11 cellular contexts compared by ENCODE assay signal in genomic region chr1:220887868-220888664, GRCh38. TPM values are rescaled to one million over a fixed set of nuclear protein-coding genes. Genes with fewer than 3 reads are reported as not detected.
DNase-seq lines count a peak whose midpoint lies in the region; ATAC-seq and TF ChIP-seq lines count a peak whose summit lies in the region.
"Had no signal": no experiment of that assay in that cellular context is flagged by ENCODE, and none has a peak within 500 bp of the region (broad histone marks: within the 10 kb centered on the region; RNA-seq: fewer than 3 reads in every experiment).

No MANE protein-coding gene starts in this region.

- WGBS in body of pancreas, 2 donors, result 8 to 17% methylated on average over 21 to 30 of the region's 30 CpGs

- H3K4me1 Mint-ChIP-seq in stimulated activated naive B cell treated with anti-CD40 and anti-IgM and Interleukin-4, amounts not matched to agents 10 μg/mL and 1 μg/mL and 100 μg/mL, for 72 hours, result peaks cover 33 to 63% of the 10 kb centered on the region in 2 donors

- H3K36me3 Mint-ChIP-seq in stimulated activated naive B cell treated with anti-CD40 and anti-IgM and Interleukin-4, amounts not matched to agents 10 μg/mL and 1 μg/mL and 100 μg/mL, for 72 hours, result peaks cover 36 to 41% of the 10 kb centered on the region in 2 donors

- H3K27me3 Mint-ChIP-seq in stimulated activated naive B cell treated with anti-CD40 and anti-IgM and Interleukin-4, amounts not matched to agents 10 μg/mL and 1 μg/mL and 100 μg/mL, for 72 hours, result peaks cover 72 to 84% of the 10 kb centered on the region in 2 donors

- ATAC-seq in body of pancreas (peak; percentile 27), lower lobe of right lung (peak; percentile 22 to 61), GM21619 (IDR thresholded peaks at IDR 0.05; ENCODE audit: unreplicated experiment) (no peak)
- peak; percentile 54 to 56 for ATAC-seq in stimulated activated naive B cell treated with anti-CD40 and anti-IgM and Interleukin-4, amounts not matched to agents 10 μg/mL and 1 μg/mL and 100 μg/mL, for 72 hours (replicated peaks)

- H3K9me3 ChIP-seq in HUES6 (ENCODE audit: control insufficient read depth, insufficient read depth, low read depth, low read length) (no peaks in the 10 kb centered on the region), body of pancreas (no peaks in the 10 kb centered on the region), lower lobe of right lung (no peaks in the 10 kb centered on the region)

- peak overlapping the region; percentile 50 for H3K4me3 ChIP-seq in HUES6 (ENCODE audit: low read depth, low read length)
- H3K4me3 ChIP-seq in body of pancreas, result peak overlapping the region in 1 of 2 donors; percentile 22
- H3K4me3 ChIP-seq in lower lobe of right lung, result peak overlapping the region; percentile 14

- H3K27me3 ChIP-seq in HUES6 (ENCODE audit: control insufficient read depth, insufficient read depth, low read length) (peaks cover 100% of the 10 kb centered on the region), body of pancreas (peaks cover 0 to 19% of the 10 kb centered on the region in 2 donors), lower lobe of right lung (ENCODE audit: low read depth) (peaks cover 54% of the 10 kb centered on the region)

- DNase-seq in body of pancreas, result no peak
- no peak for DNase-seq in lower lobe of right lung
- DNase-seq in stimulated activated naive B cell treated with anti-CD40 and anti-IgM and Interleukin-4, amounts not matched to agents 10 μg/mL and 1 μg/mL and 100 μg/mL, for 72 hours, result no peak
- DNase-seq in NCI-H82 (lab: John Stamatoyannopoulos, UW), result no peak
- no peak for DNase-seq in cerebellar cortex (ENCODE audit: low spot score)
- DNase-seq: activated T-cell treated with anti-CD3 and anti-CD28 coated beads, Interleukin-2, amount 50 U/mL, for 24 hours; head of caudate nucleus; NCI-H510A had no signal

- TF ChIP-seq CTCF in body of pancreas (IDR thresholded peaks at IDR 0.05), result no peak
- no peak for TF ChIP-seq CTCF in lower lobe of right lung (IDR thresholded peaks at IDR 0.05)

- no peak overlapping the region for H3K9ac ChIP-seq in HUES6 (ENCODE audit: low read length)

- H3K4me1 ChIP-seq in HUES6 (ENCODE audit: control insufficient read depth, insufficient read depth, low read length) (peaks cover 47% of the 10 kb centered on the region), body of pancreas (peaks cover 26% of the 10 kb centered on the region), lower lobe of right lung (peaks cover 13% of the 10 kb centered on the region)

- intact Hi-C loops in body of pancreas (cut with DNase I), result loop anchor here (10.0 kb wide), 1 partner anchor 317 kb away; no protein-coding TSS in a partner anchor
- intact Hi-C loops in lower lobe of right lung (cut with DNase I), result no loop called here

- H3K4me3 Mint-ChIP-seq in stimulated activated naive B cell treated with anti-CD40 and anti-IgM and Interleukin-4, amounts not matched to agents 10 μg/mL and 1 μg/mL and 100 μg/mL, for 72 hours, result peak overlapping the region; percentile 81
- H3K4me3 Mint-ChIP-seq: activated T-cell treated with anti-CD3 and anti-CD28 coated beads, Interleukin-2, amount 50 U/mL, for 24 hours had no signal

- TF ChIP-seq POLR2A in body of pancreas (IDR thresholded peaks at IDR 0.05), result no peak

- H3K27ac Mint-ChIP-seq in stimulated activated naive B cell treated with anti-CD40 and anti-IgM and Interleukin-4, amounts not matched to agents 10 μg/mL and 1 μg/mL and 100 μg/mL, for 72 hours, result peak overlapping the region; percentile 77
- H3K27ac Mint-ChIP-seq: activated T-cell treated with anti-CD3 and anti-CD28 coated beads, Interleukin-2, amount 50 U/mL, for 24 hours; T-helper 1 cell treated with Interleukin-12 subunit alpha and Interleukin-12 subunit beta and Interleukin-4 antibody, amounts not matched to agents 30 μg/mL and 1 μg/mL, for 36 hours had no signal

- H3K36me3 ChIP-seq in HUES6 (ENCODE audit: control insufficient read depth, insufficient read depth, low read length) (no peaks in the 10 kb centered on the region), body of pancreas (replicated peaks in 1 of 2; ENCODE audit: insufficient read depth in 1 of 2, low read depth in 2 of 2) (no peaks in the 10 kb centered on the region), lower lobe of right lung (peaks cover 34% of the 10 kb centered on the region)

- no peak overlapping the region for H3K27ac ChIP-seq in HUES6 (ENCODE audit: low read depth, low read length)
- no peak overlapping the region for H3K27ac ChIP-seq in body of pancreas
- no peak overlapping the region for H3K27ac ChIP-seq in lower lobe of right lung

- H3K9me3 Mint-ChIP-seq in stimulated activated naive B cell treated with anti-CD40 and anti-IgM and Interleukin-4, amounts not matched to agents 10 μg/mL and 1 μg/mL and 100 μg/mL, for 72 hours, result peaks cover 0 to 2% of the 10 kb centered on the region in 2 donors
- H3K9me3 Mint-ChIP-seq: activated T-cell treated with anti-CD3 and anti-CD28 coated beads, Interleukin-2, amount 50 U/mL, for 24 hours had no signal

RNA-seq across cellular contexts. Expression of gene HLX, which starts 8.8 kb away (rescaled TPM):
- total RNA-seq in body of pancreas, result 1 to 10 TPM; 1.6 to 1.8 TPM
- total RNA-seq in lower lobe of right lung, result 18.5 TPM
